ENCODE assay signal across 35 cellular contexts in the genomic region with DNA sequence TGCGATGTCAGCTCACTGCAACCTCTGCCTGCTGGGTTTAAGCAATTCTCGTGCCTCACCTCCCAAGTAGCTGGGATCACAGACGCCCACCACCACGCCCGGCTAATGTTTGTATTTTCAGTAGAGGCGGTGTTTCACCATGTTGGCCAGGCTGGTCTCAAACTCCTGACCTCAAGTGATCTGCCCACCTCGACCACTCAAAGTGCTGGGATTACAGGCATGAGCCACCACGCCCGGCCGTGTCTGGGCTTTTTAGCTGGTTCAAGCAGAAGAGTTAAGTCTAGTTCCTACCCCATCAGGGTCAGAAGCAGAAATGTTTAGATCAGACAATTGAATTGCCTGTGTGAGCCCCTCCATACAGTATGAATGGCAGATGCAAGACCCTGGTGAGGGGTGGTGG. TPM values are rescaled to one million over a fixed set of nuclear protein-coding genes. Genes with fewer than 3 reads are reported as not detected.
"Had no signal": no experiment of that assay in that cellular context is flagged by ENCODE, and none has a peak within 500 bp of the region (broad histone marks: within the 10 kb centered on the region; RNA-seq: fewer than 3 reads in every experiment).

No MANE protein-coding gene starts in this region.

- H3K27ac ChIP-seq: KMS-11 had no signal

- H3K9ac ChIP-seq: KMS-11 had no signal

- DNase-seq: Karpas-422, Kasumi-1, MG63, MM.1S, MV-4-11, NCI-H1048, NCI-H1092, NCI-H1092 treated with DMSO at 0.1 percent for 48 hours, NCI-H1105, NCI-H1105 treated with DMSO at 0.1 percent for 48 hours, NCI-H1417, NCI-H1417 treated with DMSO at 0.1 percent for 48 hours, NCI-H1436, NCI-H1436 treated with DMSO at 0.1 percent for 48 hours, NCI-H146, NCI-H1694, NCI-H1694 treated with DMSO at 0.1 percent for 48 hours, NCI-H187, NCI-H187 treated with DMSO at 0.1 percent for 48 hours, NCI-H1930, NCI-H2029, NCI-H2029 treated with DMSO at 0.1 percent for 48 hours, NCI-H2081, NCI-H2081 treated with DMSO at 0.1 percent for 48 hours, NCI-H2107, NCI-H2171, NCI-H2171 treated with DMSO at 0.1 percent for 48 hours, NCI-H2227 treated with DMSO at 0.1 percent for 48 hours, NCI-H226, NCI-H345, NCI-H446, NCI-H446 treated with DMSO at 0.1 percent for 48 hours, NCI-H510A had no signal

- H3K4me3 ChIP-seq: MG63 had no signal

- H3K27me3 ChIP-seq: MG63 had no signal

- H3K4me2 ChIP-seq: KMS-11 had no signal

RNA-seq across cellular contexts. Expression of a gene that starts 27.7 kb away (rescaled TPM):
- total RNA-seq: LHCN-M2 had no signal
